ENCODE assay signal across 1 cellular context in genomic region chr20:57547250-57547649, GRCh38.
TF ChIP-seq lines count a peak whose summit lies in the region.

No MANE protein-coding gene starts in this region.

TF ChIP-seq in HepG2, 621 proteins besides CTCF, POLR2A, EP300 and RAD21 (continued from another document and continues in another):
- TF ChIP-seq, protein P1, sequence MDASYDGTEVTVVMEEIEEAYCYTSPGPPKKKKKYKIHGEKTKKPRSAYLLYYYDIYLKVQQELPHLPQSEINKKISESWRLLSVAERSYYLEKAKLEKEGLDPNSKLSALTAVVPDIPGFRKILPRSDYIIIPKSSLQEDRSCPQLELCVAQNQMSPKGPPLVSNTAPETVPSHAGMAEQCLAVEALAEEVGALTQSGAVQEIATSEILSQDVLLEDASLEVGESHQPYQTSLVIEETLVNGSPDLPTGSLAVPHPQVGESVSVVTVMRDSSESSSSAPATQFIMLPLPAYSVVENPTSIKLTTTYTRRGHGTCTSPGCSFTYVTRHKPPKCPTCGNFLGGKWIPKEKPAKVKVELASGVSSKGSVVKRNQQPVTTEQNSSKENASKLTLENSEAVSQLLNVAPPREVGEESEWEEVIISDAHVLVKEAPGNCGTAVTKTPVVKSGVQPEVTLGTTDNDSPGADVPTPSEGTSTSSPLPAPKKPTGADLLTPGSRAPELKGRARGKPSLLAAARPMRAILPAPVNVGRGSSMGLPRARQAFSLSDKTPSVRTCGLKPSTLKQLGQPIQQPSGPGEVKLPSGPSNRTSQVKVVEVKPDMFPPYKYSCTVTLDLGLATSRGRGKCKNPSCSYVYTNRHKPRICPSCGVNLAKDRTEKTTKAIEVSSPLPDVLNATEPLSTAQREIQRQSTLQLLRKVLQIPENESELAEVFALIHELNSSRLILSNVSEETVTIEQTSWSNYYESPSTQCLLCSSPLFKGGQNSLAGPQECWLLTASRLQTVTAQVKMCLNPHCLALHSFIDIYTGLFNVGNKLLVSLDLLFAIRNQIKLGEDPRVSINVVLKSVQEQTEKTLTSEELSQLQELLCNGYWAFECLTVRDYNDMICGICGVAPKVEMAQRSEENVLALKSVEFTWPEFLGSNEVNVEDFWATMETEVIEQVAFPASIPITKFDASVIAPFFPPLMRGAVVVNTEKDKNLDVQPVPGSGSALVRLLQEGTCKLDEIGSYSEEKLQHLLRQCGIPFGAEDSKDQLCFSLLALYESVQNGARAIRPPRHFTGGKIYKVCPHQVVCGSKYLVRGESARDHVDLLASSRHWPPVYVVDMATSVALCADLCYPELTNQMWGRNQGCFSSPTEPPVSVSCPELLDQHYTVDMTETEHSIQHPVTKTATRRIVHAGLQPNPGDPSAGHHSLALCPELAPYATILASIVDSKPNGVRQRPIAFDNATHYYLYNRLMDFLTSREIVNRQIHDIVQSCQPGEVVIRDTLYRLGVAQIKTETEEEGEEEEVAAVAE (CRISPR knock-in tag; IDR thresholded peaks at IDR 0.05; ENCODE audit: borderline replicate concordance), result peak; percentile 66; the same call in 1 of the 2 replicates
- TF ChIP-seq ZNF878 (CRISPR knock-in tag; IDR thresholded peaks at IDR 0.05), result no peak; the same call in 1 of the 2 replicates
- TF ChIP-seq, protein P2, sequence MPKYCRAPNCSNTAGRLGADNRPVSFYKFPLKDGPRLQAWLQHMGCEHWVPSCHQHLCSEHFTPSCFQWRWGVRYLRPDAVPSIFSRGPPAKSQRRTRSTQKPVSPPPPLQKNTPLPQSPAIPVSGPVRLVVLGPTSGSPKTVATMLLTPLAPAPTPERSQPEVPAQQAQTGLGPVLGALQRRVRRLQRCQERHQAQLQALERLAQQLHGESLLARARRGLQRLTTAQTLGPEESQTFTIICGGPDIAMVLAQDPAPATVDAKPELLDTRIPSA (CRISPR knock-in tag; IDR thresholded peaks at IDR 0.05; ENCODE audit: borderline replicate concordance), result no peak
- peak; percentile 46; the same call in 1 of the 2 replicates for TF ChIP-seq TBX3 (IDR thresholded peaks at IDR 0.05; ENCODE audit: borderline replicate concordance)
- TF ChIP-seq NFE2 (CRISPR knock-in tag; IDR thresholded peaks at IDR 0.05), result no peak
- TF ChIP-seq MXD4 (CRISPR knock-in tag; IDR thresholded peaks at IDR 0.05), result no peak
- TF ChIP-seq ZNF83 (CRISPR knock-in tag; IDR thresholded peaks at IDR 0.05; ENCODE audit: borderline replicate concordance), result no peak
- no peak for TF ChIP-seq REL (CRISPR knock-in tag; conservative IDR thresholded peaks at IDR 0.05)
- TF ChIP-seq, protein P3, sequence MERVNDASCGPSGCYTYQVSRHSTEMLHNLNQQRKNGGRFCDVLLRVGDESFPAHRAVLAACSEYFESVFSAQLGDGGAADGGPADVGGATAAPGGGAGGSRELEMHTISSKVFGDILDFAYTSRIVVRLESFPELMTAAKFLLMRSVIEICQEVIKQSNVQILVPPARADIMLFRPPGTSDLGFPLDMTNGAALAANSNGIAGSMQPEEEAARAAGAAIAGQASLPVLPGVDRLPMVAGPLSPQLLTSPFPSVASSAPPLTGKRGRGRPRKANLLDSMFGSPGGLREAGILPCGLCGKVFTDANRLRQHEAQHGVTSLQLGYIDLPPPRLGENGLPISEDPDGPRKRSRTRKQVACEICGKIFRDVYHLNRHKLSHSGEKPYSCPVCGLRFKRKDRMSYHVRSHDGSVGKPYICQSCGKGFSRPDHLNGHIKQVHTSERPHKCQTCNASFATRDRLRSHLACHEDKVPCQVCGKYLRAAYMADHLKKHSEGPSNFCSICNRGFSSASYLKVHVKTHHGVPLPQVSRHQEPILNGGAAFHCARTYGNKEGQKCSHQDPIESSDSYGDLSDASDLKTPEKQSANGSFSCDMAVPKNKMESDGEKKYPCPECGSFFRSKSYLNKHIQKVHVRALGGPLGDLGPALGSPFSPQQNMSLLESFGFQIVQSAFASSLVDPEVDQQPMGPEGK (CRISPR knock-in tag; IDR thresholded peaks at IDR 0.05), result no peak
- TF ChIP-seq, protein P4, sequence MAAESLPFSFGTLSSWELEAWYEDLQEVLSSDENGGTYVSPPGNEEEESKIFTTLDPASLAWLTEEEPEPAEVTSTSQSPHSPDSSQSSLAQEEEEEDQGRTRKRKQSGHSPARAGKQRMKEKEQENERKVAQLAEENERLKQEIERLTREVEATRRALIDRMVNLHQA (CRISPR knock-in tag; IDR thresholded peaks at IDR 0.05), result no peak
- TF ChIP-seq DRAP1 (CRISPR knock-in tag; IDR thresholded peaks at IDR 0.05), result no peak
- no peak for TF ChIP-seq RBAK (CRISPR knock-in tag; IDR thresholded peaks at IDR 0.05)
- TF ChIP-seq ZNF350 (CRISPR knock-in tag; IDR thresholded peaks at IDR 0.05; ENCODE audit: borderline replicate concordance, low read depth), result no peak
- no peak for TF ChIP-seq TOE1 (CRISPR knock-in tag; IDR thresholded peaks at IDR 0.05)
- TF ChIP-seq ZNF12 (CRISPR knock-in tag; IDR thresholded peaks at IDR 0.05), result no peak
- TF ChIP-seq, protein P5, sequence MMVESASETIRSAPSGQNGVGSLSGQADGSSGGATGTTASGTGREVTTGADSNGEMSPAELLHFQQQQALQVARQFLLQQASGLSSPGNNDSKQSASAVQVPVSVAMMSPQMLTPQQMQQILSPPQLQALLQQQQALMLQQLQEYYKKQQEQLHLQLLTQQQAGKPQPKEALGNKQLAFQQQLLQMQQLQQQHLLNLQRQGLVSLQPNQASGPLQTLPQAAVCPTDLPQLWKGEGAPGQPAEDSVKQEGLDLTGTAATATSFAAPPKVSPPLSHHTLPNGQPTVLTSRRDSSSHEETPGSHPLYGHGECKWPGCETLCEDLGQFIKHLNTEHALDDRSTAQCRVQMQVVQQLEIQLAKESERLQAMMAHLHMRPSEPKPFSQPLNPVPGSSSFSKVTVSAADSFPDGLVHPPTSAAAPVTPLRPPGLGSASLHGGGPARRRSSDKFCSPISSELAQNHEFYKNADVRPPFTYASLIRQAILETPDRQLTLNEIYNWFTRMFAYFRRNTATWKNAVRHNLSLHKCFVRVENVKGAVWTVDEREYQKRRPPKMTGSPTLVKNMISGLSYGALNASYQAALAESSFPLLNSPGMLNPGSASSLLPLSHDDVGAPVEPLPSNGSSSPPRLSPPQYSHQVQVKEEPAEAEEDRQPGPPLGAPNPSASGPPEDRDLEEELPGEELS (CRISPR knock-in tag; IDR thresholded peaks at IDR 0.05), result no peak
- no peak for TF ChIP-seq PRPF4 (IDR thresholded peaks at IDR 0.05; ENCODE audit: low read depth, low read length, poor library complexity, severe bottlenecking)
- no peak for TF ChIP-seq ZNF124 (CRISPR knock-in tag; IDR thresholded peaks at IDR 0.05)
- no peak for TF ChIP-seq MAFG (CRISPR knock-in tag; IDR thresholded peaks at IDR 0.05)
- peak; percentile 45; the same call in 1 of the 2 replicates for TF ChIP-seq KDM5B (CRISPR knock-in tag; IDR thresholded peaks at IDR 0.05; ENCODE audit: borderline replicate concordance)
- TF ChIP-seq, protein P6, sequence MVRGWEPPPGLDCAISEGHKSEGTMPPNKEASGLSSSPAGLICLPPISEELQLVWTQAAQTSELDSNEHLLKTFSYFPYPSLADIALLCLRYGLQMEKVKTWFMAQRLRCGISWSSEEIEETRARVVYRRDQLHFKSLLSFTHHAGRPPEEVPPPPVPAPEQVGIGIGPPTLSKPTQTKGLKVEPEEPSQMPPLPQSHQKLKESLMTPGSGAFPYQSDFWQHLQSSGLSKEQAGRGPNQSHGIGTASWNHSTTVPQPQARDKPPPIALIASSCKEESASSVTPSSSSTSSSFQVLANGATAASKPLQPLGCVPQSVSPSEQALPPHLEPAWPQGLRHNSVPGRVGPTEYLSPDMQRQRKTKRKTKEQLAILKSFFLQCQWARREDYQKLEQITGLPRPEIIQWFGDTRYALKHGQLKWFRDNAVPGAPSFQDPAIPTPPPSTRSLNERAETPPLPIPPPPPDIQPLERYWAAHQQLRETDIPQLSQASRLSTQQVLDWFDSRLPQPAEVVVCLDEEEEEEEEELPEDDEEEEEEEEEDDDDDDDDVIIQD (CRISPR knock-in tag; IDR thresholded peaks at IDR 0.05; ENCODE audit: low read depth), result peak; percentile 79; the same call in 1 of the 2 replicates
- TF ChIP-seq CHD4 (IDR thresholded peaks at IDR 0.05; ENCODE audit: borderline replicate concordance, low read length), result no peak
- peak; percentile 84 for TF ChIP-seq HBP1 (CRISPR knock-in tag; IDR thresholded peaks at IDR 0.05; ENCODE audit: low read depth)
- no peak for TF ChIP-seq JARID2 (CRISPR knock-in tag; IDR thresholded peaks at IDR 0.05; ENCODE audit: insufficient replicate concordance)
- no peak for TF ChIP-seq AHR (CRISPR knock-in tag; IDR thresholded peaks at IDR 0.05)
- peak; percentile 86 for TF ChIP-seq CEBPB (IDR thresholded peaks at IDR 0.05; ENCODE audit: borderline replicate concordance, low read depth, low read length)
- TF ChIP-seq DPF2 (CRISPR knock-in tag; IDR thresholded peaks at IDR 0.05; ENCODE audit: borderline replicate concordance, low read depth), result no peak
- TF ChIP-seq KAT2B (IDR thresholded peaks at IDR 0.05; ENCODE audit: borderline replicate concordance, low read depth, low read length), result no peak
- TF ChIP-seq POLR2AphosphoS5 (IDR thresholded peaks at IDR 0.05; ENCODE audit: low read depth, low read length), result no peak; the same call in 1 of the 2 replicates
- no peak for TF ChIP-seq ZFP36 (IDR thresholded peaks at IDR 0.05; ENCODE audit: borderline replicate concordance, low read depth, low read length, partially characterized antibody)
- TF ChIP-seq ATM (IDR thresholded peaks at IDR 0.05; ENCODE audit: borderline replicate concordance), result no peak
- no peak for TF ChIP-seq ZNF547 (CRISPR knock-in tag; IDR thresholded peaks at IDR 0.05)
- no peak for TF ChIP-seq RORA (CRISPR knock-in tag; IDR thresholded peaks at IDR 0.05)
- TF ChIP-seq, protein P7, sequence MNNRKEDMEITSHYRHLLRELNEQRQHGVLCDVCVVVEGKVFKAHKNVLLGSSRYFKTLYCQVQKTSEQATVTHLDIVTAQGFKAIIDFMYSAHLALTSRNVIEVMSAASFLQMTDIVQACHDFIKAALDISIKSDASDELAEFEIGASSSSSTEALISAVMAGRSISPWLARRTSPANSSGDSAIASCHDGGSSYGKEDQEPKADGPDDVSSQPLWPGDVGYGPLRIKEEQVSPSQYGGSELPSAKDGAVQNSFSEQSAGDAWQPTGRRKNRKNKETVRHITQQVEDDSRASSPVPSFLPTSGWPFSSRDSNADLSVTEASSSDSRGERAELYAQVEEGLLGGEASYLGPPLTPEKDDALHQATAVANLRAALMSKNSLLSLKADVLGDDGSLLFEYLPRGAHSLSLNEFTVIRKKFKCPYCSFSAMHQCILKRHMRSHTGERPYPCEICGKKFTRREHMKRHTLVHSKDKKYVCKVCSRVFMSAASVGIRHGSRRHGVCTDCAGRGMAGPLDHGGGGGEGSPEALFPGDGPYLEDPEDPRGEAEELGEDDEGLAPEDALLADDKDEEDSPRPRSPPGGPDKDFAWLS (CRISPR knock-in tag; IDR thresholded peaks at IDR 0.05; ENCODE audit: borderline replicate concordance), result no peak
- TF ChIP-seq, protein P8, sequence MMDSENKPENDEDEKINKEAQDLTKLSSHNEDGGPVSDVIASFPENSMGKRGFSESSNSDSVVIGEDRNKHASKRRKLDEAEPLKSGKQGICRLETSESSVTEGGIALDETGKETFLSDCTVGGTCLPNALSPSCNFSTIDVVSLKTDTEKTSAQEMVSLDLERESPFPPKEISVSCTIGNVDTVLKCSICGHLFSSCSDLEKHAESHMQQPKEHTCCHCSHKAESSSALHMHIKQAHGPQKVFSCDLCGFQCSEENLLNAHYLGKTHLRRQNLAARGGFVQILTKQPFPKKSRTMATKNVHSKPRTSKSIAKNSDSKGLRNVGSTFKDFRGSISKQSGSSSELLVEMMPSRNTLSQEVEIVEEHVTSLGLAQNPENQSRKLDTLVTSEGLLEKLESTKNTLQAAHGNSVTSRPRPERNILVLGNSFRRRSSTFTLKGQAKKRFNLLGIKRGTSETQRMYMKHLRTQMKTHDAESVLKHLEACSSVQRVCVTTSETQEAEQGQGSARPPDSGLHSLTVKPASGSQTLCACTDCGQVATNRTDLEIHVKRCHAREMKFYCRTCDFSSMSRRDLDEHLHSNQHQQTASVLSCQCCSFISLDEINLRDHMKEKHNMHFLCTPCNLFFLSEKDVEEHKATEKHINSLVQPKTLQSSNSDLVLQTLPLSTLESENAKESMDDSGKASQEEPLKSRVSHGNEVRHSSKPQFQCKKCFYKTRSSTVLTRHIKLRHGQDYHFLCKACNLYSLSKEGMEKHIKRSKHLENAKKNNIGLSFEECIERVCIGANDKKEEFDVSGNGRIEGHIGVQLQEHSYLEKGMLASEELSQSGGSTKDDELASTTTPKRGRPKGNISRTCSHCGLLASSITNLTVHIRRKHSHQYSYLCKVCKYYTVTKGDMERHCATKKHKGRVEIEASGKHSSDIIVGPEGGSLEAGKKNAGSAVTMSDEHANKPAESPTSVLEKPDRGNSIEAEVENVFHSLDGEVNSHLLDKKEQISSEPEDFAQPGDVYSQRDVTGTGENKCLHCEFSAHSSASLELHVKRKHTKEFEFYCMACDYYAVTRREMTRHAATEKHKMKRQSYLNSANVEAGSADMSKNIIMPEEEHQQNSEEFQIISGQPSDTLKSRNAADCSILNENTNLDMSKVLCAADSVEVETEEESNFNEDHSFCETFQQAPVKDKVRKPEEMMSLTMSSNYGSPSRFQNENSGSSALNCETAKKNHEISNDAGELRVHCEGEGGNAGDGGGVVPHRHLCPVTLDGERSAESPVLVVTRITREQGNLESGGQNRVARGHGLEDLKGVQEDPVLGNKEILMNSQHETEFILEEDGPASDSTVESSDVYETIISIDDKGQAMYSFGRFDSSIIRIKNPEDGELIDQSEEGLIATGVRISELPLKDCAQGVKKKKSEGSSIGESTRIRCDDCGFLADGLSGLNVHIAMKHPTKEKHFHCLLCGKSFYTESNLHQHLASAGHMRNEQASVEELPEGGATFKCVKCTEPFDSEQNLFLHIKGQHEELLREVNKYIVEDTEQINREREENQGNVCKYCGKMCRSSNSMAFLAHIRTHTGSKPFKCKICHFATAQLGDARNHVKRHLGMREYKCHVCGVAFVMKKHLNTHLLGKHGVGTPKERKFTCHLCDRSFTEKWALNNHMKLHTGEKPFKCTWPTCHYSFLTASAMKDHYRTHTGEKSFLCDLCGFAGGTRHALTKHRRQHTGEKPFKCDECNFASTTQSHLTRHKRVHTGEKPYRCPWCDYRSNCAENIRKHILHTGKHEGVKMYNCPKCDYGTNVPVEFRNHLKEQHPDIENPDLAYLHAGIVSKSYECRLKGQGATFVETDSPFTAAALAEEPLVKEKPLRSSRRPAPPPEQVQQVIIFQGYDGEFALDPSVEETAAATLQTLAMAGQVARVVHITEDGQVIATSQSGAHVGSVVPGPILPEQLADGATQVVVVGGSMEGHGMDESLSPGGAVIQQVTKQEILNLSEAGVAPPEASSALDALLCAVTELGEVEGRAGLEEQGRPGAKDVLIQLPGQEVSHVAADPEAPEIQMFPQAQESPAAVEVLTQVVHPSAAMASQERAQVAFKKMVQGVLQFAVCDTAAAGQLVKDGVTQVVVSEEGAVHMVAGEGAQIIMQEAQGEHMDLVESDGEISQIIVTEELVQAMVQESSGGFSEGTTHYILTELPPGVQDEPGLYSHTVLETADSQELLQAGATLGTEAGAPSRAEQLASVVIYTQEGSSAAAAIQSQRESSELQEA (CRISPR knock-in tag; IDR thresholded peaks at IDR 0.05; ENCODE audit: not compliant biosample characterization), result no peak
